25 cellular contexts compared by ENCODE assay signal in genomic region chr13:93304868-93305613, GRCh38.
A peak's percentile ranks its signal among the peaks of the same experiment; 100 is the strongest.
DNase-seq lines count a peak whose midpoint lies in the region; ATAC-seq, FAIRE-seq and TF ChIP-seq lines count a peak whose summit lies in the region.
"Had no signal": no experiment of that assay in that cellular context is flagged by ENCODE, and none has a peak within 500 bp of the region (broad histone marks: within the 10 kb centered on the region; RNA-seq: fewer than 3 reads in every experiment).

No MANE protein-coding gene starts in this region.

- no peak for TF ChIP-seq CTCF in foreskin keratinocyte (conservative IDR thresholded peaks at IDR 0.05)

- FAIRE-seq in GM12891 (lab: Jason Lieb, UNC), result no peak
- FAIRE-seq: bronchial epithelial cell, HepG2, small intestine had no signal

- no peak overlapping the region for H3K4me3 ChIP-seq in mesendoderm (ENCODE audit: low read length)
- H3K4me3 ChIP-seq: gastroesophageal sphincter, stomach, upper lobe of left lung had no signal

- H2AK5ac ChIP-seq in mesendoderm (ENCODE audit: low read length), result no peak overlapping the region

- no peaks in the 10 kb centered on the region for H3K36me3 ChIP-seq in mesendoderm (ENCODE audit: control insufficient read depth, insufficient read depth, low read length)
- H3K36me3 ChIP-seq: BE2C, gastroesophageal sphincter, stomach, upper lobe of left lung had no signal

- H4K5ac ChIP-seq in mesendoderm (ENCODE audit: low read length), result no peak overlapping the region

- no peak overlapping the region for H3K4ac ChIP-seq in mesendoderm (ENCODE audit: low read depth, low read length)

- H4K8ac ChIP-seq in mesendoderm (ENCODE audit: low read depth, low read length), result no peak overlapping the region

- TF ChIP-seq POLR2A in GM12891 (IDR thresholded peaks at IDR 0.05; ENCODE audit: low read depth, low read length), result no peak

- no peak overlapping the region for H2BK120ac ChIP-seq in mesendoderm (ENCODE audit: low read depth, low read length)

- H2BK5ac ChIP-seq in mesendoderm (ENCODE audit: low read length), result no peak overlapping the region

- H3K18ac ChIP-seq in mesendoderm (ENCODE audit: low read length), result no peak overlapping the region

- peaks cover 9% of the 10 kb centered on the region for H3K79me1 ChIP-seq in mesendoderm (ENCODE audit: low read length)

- H3K27me3 ChIP-seq in mesendoderm (ENCODE audit: insufficient read depth, low read length, poor library complexity) (no peaks in the 10 kb centered on the region), foreskin keratinocyte (no peaks in the 10 kb centered on the region)
- H3K27me3 ChIP-seq: BE2C, gastroesophageal sphincter, stomach, upper lobe of left lung had no signal

- no peak overlapping the region for H3K4me2 ChIP-seq in mesendoderm (ENCODE audit: low read length)

- no peak overlapping the region for H3K23ac ChIP-seq in mesendoderm (ENCODE audit: low read length)

- no peak overlapping the region for H2BK15ac ChIP-seq in mesendoderm (replicated peaks; ENCODE audit: low read depth)

- ATAC-seq in GM21390 (IDR thresholded peaks at IDR 0.05; ENCODE audit: unreplicated experiment), result no peak
- ATAC-seq in foreskin keratinocyte, result no peak
- ATAC-seq: gastroesophageal sphincter, HepG2, left colon, T-cell had no signal

- H3K4me1 ChIP-seq in mesendoderm (ENCODE audit: control insufficient read depth, low read depth, low read length) (peaks cover 7% of the 10 kb centered on the region), foreskin keratinocyte (peaks cover 7% of the 10 kb centered on the region)
- H3K4me1 ChIP-seq: gastroesophageal sphincter, stomach, upper lobe of left lung had no signal

- H3K79me2 ChIP-seq in mesendoderm (ENCODE audit: control insufficient read depth, insufficient read depth, low read length), result peaks cover 8% of the 10 kb centered on the region

- no peak overlapping the region for H3K56ac ChIP-seq in mesendoderm (ENCODE audit: low read length)

- DNase-seq in DMS79 treated with DMSO at 0.1 percent for 48 hours (lab: John Stamatoyannopoulos, UW), result peak; percentile 37
- no peak for DNase-seq in DMS79 (lab: John Stamatoyannopoulos, UW)
- DNase-seq in NCI-H146 treated with DMSO at 0.1 percent for 48 hours (lab: John Stamatoyannopoulos, UW; ENCODE audit: unreplicated experiment), result peak; percentile 81
- DNase-seq in NCI-H82 treated with DMSO at 0.1 percent for 48 hours (lab: John Stamatoyannopoulos, UW; ENCODE audit: unreplicated experiment), result peak; percentile 99
- DNase-seq in mesendoderm, result peak; percentile 58
- DNase-seq in GM12891 (ENCODE audit: insufficient read length, low spot score), result no peak
- DNase-seq in foreskin keratinocyte, result no peak
- DNase-seq: 8988T; activated CD4-positive, alpha-beta T cell treated with anti-CD3 and anti-CD28 coated beads, Interleukin-2, amount 10 ng/mL, durations not matched to agents 7 days and 5 days; activated CD8-positive, alpha-beta memory T cell treated with anti-CD3 and anti-CD28 coated beads, Interleukin-2, amount 50 U/mL, for 4 hours; BE2C; GF-D8; left colon; midbrain; NCI-H187 treated with DMSO at 0.1 percent for 48 hours; small intestine; stimulated activated CD4-positive, alpha-beta T cell treated with anti-CD3 and anti-CD28 coated beads, Interleukin-4, amount 100 ng/mL, for 1 hour; stomach; T-cell; upper lobe of left lung had no signal

- no CpG with 5 or more reads among the region's 6 CpGs for WGBS in mesendoderm (ENCODE audit: extremely low coverage, insufficient coverage, low lambda C conversion rate)

- no peak overlapping the region for H3K9ac ChIP-seq in mesendoderm (ENCODE audit: low read length)

- no peak overlapping the region for H3K27ac ChIP-seq in mesendoderm (ENCODE audit: low read depth, low read length)
- no peak overlapping the region for H3K27ac ChIP-seq in foreskin keratinocyte
- H3K27ac ChIP-seq: epithelial cell of prostate, gastroesophageal sphincter, stomach, upper lobe of left lung had no signal

TF ChIP-seq in GM12891, 5 proteins besides CTCF, POLR2A, EP300 and RAD21:
- TF ChIP-seq PAX5 (IDR thresholded peaks at IDR 0.05; ENCODE audit: insufficient read depth, low read length, severe bottlenecking) (no peak), TAF1 (IDR thresholded peaks at IDR 0.05; ENCODE audit: low read depth, low read length) (no peak), POLR2AphosphoS5 (IDR thresholded peaks at IDR 0.05; ENCODE audit: low read depth, low read length) (no peak), POU2F2 (IDR thresholded peaks at IDR 0.05; ENCODE audit: low read depth, low read length) (no peak), SPI1 (IDR thresholded peaks at IDR 0.05; ENCODE audit: low read depth, low read length) (no peak)
TF ChIP-seq in GM12891: peak in this region for 0.

Comparison
In these comparisons a context has a peak if more than half of its experiments do, and no peak if none do; other contexts are left out.
1. DNase-seq: peak in DMS79 treated with DMSO at 0.1 percent for 48 hours (single experiment), NCI-H146 treated with DMSO at 0.1 percent for 48 hours (single experiment), NCI-H82 treated with DMSO at 0.1 percent for 48 hours (single experiment) and mesendoderm (single experiment); none in DMS79 (single experiment), GM12891 (single experiment) and foreskin keratinocyte (0 of 2).